ENCODE assay signal across 10 cellular contexts in the genomic region with DNA sequence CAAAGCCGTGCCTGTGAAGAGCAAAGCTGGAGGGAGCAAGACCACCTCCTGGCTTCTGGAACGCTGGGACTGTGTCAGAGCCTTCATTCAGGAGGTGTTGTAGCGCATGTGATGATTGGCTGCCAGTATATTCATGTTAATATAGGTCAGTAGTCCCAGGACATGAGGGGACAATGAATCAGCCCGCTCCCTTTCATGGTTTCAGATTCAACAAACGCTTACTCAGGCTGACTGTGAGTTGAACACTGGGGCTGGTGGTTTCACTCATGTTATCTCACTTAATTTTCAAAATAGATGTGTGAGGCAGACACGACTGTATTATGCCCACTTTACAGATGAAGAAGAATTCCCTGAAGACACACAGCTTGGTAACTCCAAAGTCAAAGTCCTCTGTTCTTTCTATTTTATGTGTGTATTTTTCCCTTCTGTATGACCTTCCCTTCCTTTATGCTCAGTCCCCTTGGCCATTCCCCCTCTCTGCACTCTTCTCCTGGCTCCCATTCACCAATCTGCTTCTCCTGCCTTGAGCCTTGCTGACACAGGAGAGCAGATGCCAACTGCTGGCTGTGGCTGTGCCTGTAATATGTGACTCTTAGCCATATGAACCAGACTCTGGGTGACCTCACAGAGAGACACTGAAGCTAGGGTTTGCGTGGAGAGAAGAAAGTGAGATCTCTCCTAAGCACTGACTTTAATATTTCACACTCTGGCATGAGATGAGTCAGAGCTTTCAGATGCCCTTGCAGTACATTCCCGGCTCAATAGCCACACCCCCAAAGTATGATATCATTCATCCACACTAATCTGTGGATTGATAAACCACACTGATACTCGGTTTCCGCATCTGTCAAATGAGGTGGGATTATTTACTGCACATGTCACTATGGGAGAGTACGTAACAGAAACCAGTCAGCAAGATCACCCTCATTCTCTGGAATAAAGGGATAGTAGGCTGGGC.
DNase-seq lines count a peak whose midpoint lies in the region; ATAC-seq lines count a peak whose summit lies in the region.
"Had no signal": no experiment of that assay in that cellular context is flagged by ENCODE, and none has a peak within 500 bp of the region (broad histone marks: within the 10 kb centered on the region; RNA-seq: fewer than 3 reads in every experiment).

No MANE protein-coding gene starts in this region.

- DNase-seq in COLO829 (ENCODE audit: low spot score) (peak; percentile 61), RPMI8226 (peak; percentile 56), glomerular visceral epithelial cell (ENCODE audit: extremely low spot score) (peak; percentile 88), retina (no peak), NCI-H1436 (lab: John Stamatoyannopoulos, UW) (no peak), DMS79 (lab: John Stamatoyannopoulos, UW) (no peak)
- DNase-seq: effector memory CD4-positive, alpha-beta T cell; naive B cell had no signal

- ATAC-seq in GM21786 (IDR thresholded peaks at IDR 0.05; ENCODE audit: unreplicated experiment) (peak; percentile 50), HG03342 (IDR thresholded peaks at IDR 0.05; ENCODE audit: unreplicated experiment) (no peak)

Comparison
In these comparisons a context has a peak if more than half of its experiments do, and no peak if none do; other contexts are left out.
1. DNase-seq: peak in COLO829 (single experiment), RPMI8226 (single experiment) and glomerular visceral epithelial cell (single experiment); none in retina (single experiment), NCI-H1436 (single experiment) and DMS79 (single experiment).